Comparison of ENCODE assay signal across 2 cellular contexts in genomic region chr7:37480026-37480425, GRCh38.
TF ChIP-seq lines count a peak whose summit lies in the region.

No MANE protein-coding gene starts in this region.

TF ChIP-seq in endothelial cell of umbilical vein, 7 proteins besides CTCF, POLR2A, EP300 and RAD21:
- TF ChIP-seq GATA2 (IDR thresholded peaks at IDR 0.05; ENCODE audit: insufficient read depth, insufficient read length, low read depth, low read length) (no peak), EZH2 (IDR thresholded peaks at IDR 0.05; ENCODE audit: borderline replicate concordance, low read depth, low read length, severe bottlenecking) (no peak), MAX (IDR thresholded peaks at IDR 0.05; ENCODE audit: insufficient read depth, insufficient read length) (no peak), JUN (IDR thresholded peaks at IDR 0.05; ENCODE audit: borderline replicate concordance, insufficient read depth, insufficient read length, low read depth) (no peak)

TF ChIP-seq in HepG2, 621 proteins besides CTCF, POLR2A, EP300 and RAD21:
- TF ChIP-seq RELA (CRISPR knock-in tag; IDR thresholded peaks at IDR 0.05) (no peak), CSRNP1 (CRISPR knock-in tag; IDR thresholded peaks at IDR 0.05) (no peak), GRHL1 (CRISPR knock-in tag; conservative IDR thresholded peaks at IDR 0.05) (no peak), PHF5A (CRISPR knock-in tag; IDR thresholded peaks at IDR 0.05; ENCODE audit: low read depth, unreplicated experiment) (no peak), CREB1 (IDR thresholded peaks at IDR 0.05) (no peak), CREB1 (CRISPR knock-in tag; IDR thresholded peaks at IDR 0.05) (no peak), KDM3A (CRISPR knock-in tag; IDR thresholded peaks at IDR 0.05; ENCODE audit: low read depth) (no peak), ZNF616 (CRISPR knock-in tag; IDR thresholded peaks at IDR 0.05; ENCODE audit: low read depth) (no peak), EED (CRISPR knock-in tag; IDR thresholded peaks at IDR 0.05) (no peak), ZFP82 (CRISPR knock-in tag; IDR thresholded peaks at IDR 0.05; ENCODE audit: borderline replicate concordance) (no peak), JUND (CRISPR knock-in tag; IDR thresholded peaks at IDR 0.05) (no peak), THAP9 (CRISPR knock-in tag; IDR thresholded peaks at IDR 0.05; ENCODE audit: borderline replicate concordance) (no peak), ZNF605 (CRISPR knock-in tag; IDR thresholded peaks at IDR 0.05) (no peak), CREB3 (CRISPR knock-in tag; IDR thresholded peaks at IDR 0.05) (no peak), ZSCAN12 (CRISPR knock-in tag; IDR thresholded peaks at IDR 0.05) (no peak), ZNF44 (CRISPR knock-in tag; IDR thresholded peaks at IDR 0.05) (no peak), MED1 (CRISPR knock-in tag; IDR thresholded peaks at IDR 0.05) (no peak), BRD4 (CRISPR knock-in tag; IDR thresholded peaks at IDR 0.05) (no peak), ZNF574 (CRISPR knock-in tag; IDR thresholded peaks at IDR 0.05) (no peak), LRRFIP1 (CRISPR knock-in tag; conservative IDR thresholded peaks at IDR 0.05) (no peak)
